Comparison of ENCODE assay signal across 1 cellular context in genomic region chr15:69074843-69075224, GRCh38.
TF ChIP-seq lines count a peak whose summit lies in the region.

No MANE protein-coding gene starts in this region.

TF ChIP-seq in IMR-90, 13 proteins besides CTCF, POLR2A, EP300 and RAD21:
- TF ChIP-seq USF2 (IDR thresholded peaks at IDR 0.05; ENCODE audit: low read depth, low read length): no peak
- no peak for TF ChIP-seq BHLHE40 (IDR thresholded peaks at IDR 0.05; ENCODE audit: low read depth, low read length)
- no peak for TF ChIP-seq MXI1 (IDR thresholded peaks at IDR 0.05; ENCODE audit: borderline replicate concordance, low read depth, low read length)
- no peak for TF ChIP-seq SMC3 (IDR thresholded peaks at IDR 0.05; ENCODE audit: low read depth, low read length)
- no peak for TF ChIP-seq RCOR1 (IDR thresholded peaks at IDR 0.05; ENCODE audit: insufficient replicate concordance, low read length)
- no peak for TF ChIP-seq NFE2L2 (IDR thresholded peaks at IDR 0.05; ENCODE audit: low read depth, low read length)
- TF ChIP-seq CEBPB (IDR thresholded peaks at IDR 0.05; ENCODE audit: low read depth, low read length): no peak
- no peak for TF ChIP-seq RFX5 (IDR thresholded peaks at IDR 0.05; ENCODE audit: low read depth, low read length)
